Comparison of ENCODE assay signal across 30 cellular contexts in genomic region chr10:49587981-49588380, GRCh38. TPM values are rescaled to one million over a fixed set of nuclear protein-coding genes. Genes with fewer than 3 reads are reported as not detected.
"Had no signal": no experiment of that assay in that cellular context is flagged by ENCODE, and none has a peak within 500 bp of the region (broad histone marks: within the 10 kb centered on the region; RNA-seq: fewer than 3 reads in every experiment).

No MANE protein-coding gene starts in this region.

- H3K36me3 ChIP-seq: esophagus squamous epithelium, gastrocnemius medialis, heart right ventricle, left lung, lower lobe of right lung had no signal

- H3K4me1 ChIP-seq: esophagus squamous epithelium, gastrocnemius medialis, heart right ventricle, left lung, lower lobe of right lung had no signal

- FAIRE-seq: colon, endothelial cell of umbilical vein, islet of Langerhans, keratinocyte had no signal

- DNase-seq: dermis blood vessel endothelial cell; dorsolateral prefrontal cortex; effector CD4-positive, alpha-beta T cell; effector memory CD4-positive, alpha-beta T cell; esophagus squamous epithelium; foreskin fibroblast; foreskin melanocyte; gastrocnemius medialis; glutamatergic neuron; heart right ventricle; hippocampal formation; left cardiac atrium; left lung; left ventricle myocardium superior; lower lobe of right lung; mesendoderm; midbrain; naive thymus-derived CD4-positive, alpha-beta T cell had no signal

- H3K9me3 ChIP-seq: esophagus squamous epithelium, gastrocnemius medialis, left lung, lower lobe of right lung had no signal

- H3K4me3 ChIP-seq: coronary artery, dorsolateral prefrontal cortex, esophagus squamous epithelium, gastrocnemius medialis, heart right ventricle, left lung, lower lobe of right lung had no signal

- H3K27ac ChIP-seq: coronary artery, dorsolateral prefrontal cortex, esophagus squamous epithelium, gastrocnemius medialis, heart right ventricle, left lung, lower lobe of right lung had no signal

- ATAC-seq: gastrocnemius medialis; heart right ventricle; left cardiac atrium; left lung; left ventricle myocardium superior; lower lobe of right lung; naive thymus-derived CD4-positive, alpha-beta T cell had no signal

RNA-seq across cellular contexts. Expression of gene SLC18A3, which starts 22.1 kb away (rescaled TPM):
- total RNA-seq: dermis blood vessel endothelial cell; dorsolateral prefrontal cortex; endothelial cell of umbilical vein; epithelial cell of proximal tubule; esophagus squamous epithelium; gastrocnemius medialis; glomerular endothelial cell; heart right ventricle; kidney epithelial cell; left cardiac atrium; left lung; left ventricle myocardium superior; lower leg skin; lower lobe of right lung; lung microvascular endothelial cell; naive thymus-derived CD4-positive, alpha-beta T cell had no signal
- polyA plus RNA-seq: endothelial cell of umbilical vein; esophagus; heart right ventricle; keratinocyte; naive thymus-derived CD4-positive, alpha-beta T cell had no signal

RNA-seq across cellular contexts. Expression of gene CHAT, which starts 25.9 kb away (rescaled TPM):
- total RNA-seq: dermis blood vessel endothelial cell; dorsolateral prefrontal cortex; endothelial cell of umbilical vein; epithelial cell of proximal tubule; esophagus squamous epithelium; gastrocnemius medialis; glomerular endothelial cell; heart right ventricle; kidney epithelial cell; left cardiac atrium; left lung; left ventricle myocardium superior; lower leg skin; lower lobe of right lung; lung microvascular endothelial cell; mononuclear cell; naive thymus-derived CD4-positive, alpha-beta T cell had no signal
- polyA plus RNA-seq: endothelial cell of umbilical vein; esophagus; heart right ventricle; keratinocyte; naive thymus-derived CD4-positive, alpha-beta T cell had no signal
